Comparison of ENCODE assay signal across 8 cellular contexts in genomic region chr2:219205981-219206441, GRCh38. TPM values are rescaled to one million over a fixed set of nuclear protein-coding genes. Genes with fewer than 3 reads are reported as not detected.
DNase-seq lines count a peak whose midpoint lies in the region; ATAC-seq and TF ChIP-seq lines count a peak whose summit lies in the region.

No MANE protein-coding gene starts in this region.

- peaks cover 43% of the 10 kb centered on the region for H3K4me1 Mint-ChIP-seq in activated naive CD8-positive, alpha-beta T cell treated with anti-CD3 and anti-CD28 coated beads, Interleukin-2, amount 50 U/mL, for 24 hours

- H3K27me3 Mint-ChIP-seq in activated naive CD8-positive, alpha-beta T cell treated with anti-CD3 and anti-CD28 coated beads, Interleukin-2, amount 50 U/mL, for 24 hours = no peaks in the 10 kb centered on the region

- peak overlapping the region; percentile 50 to 61 for H3K4me3 ChIP-seq in left lung
- H3K4me3 ChIP-seq in transverse colon = peak overlapping the region; percentile 2 to 76 (median 71)

- peaks cover 14 to 35% of the 10 kb centered on the region in 2 donors for H3K4me1 ChIP-seq in left lung
- H3K4me1 ChIP-seq in transverse colon = peaks cover 7 to 21% (median 20%) of the 10 kb centered on the region in 4 donors

- peaks cover 0 to 4% of the 10 kb centered on the region in 2 donors for H3K9me3 ChIP-seq in left lung
- no peaks in the 10 kb centered on the region for H3K9me3 ChIP-seq in transverse colon

- peak overlapping the region; percentile 89 for H3K27ac Mint-ChIP-seq in activated naive CD8-positive, alpha-beta T cell treated with anti-CD3 and anti-CD28 coated beads, Interleukin-2, amount 50 U/mL, for 24 hours

- no peaks in the 10 kb centered on the region for H3K27me3 ChIP-seq in left lung
- no peaks in the 10 kb centered on the region for H3K27me3 ChIP-seq in transverse colon

- DNase-seq in activated naive CD8-positive, alpha-beta T cell treated with anti-CD3 and anti-CD28 coated beads, Interleukin-2, amount 50 U/mL, for 24 hours = no peak
- DNase-seq in left lung (no peak), transverse colon (no peak), NCI-H2227 (lab: John Stamatoyannopoulos, UW; ENCODE audit: unreplicated experiment) (no peak)
- no peak for DNase-seq in activated CD4-positive, alpha-beta T cell treated with anti-CD3 and anti-CD28 coated beads for 4 hours

- in situ Hi-C loops in transverse colon (cut with MboI; ENCODE audit: low pct_ligation_motif_present in 1 of 4, low pct_unique_long_range_greater_than_20kb in 1 of 4, low sequenced_read_pairs in 3 of 4) = loop anchor here in 1 of 4 donors (5.0 kb wide), 1 partner anchor 34 kb away; the partner anchor contains the start of gene SLC23A3

- WGBS in transverse colon (ENCODE audit: low coverage in 1 of 2), 2 donors = 10 to 50% methylated on average over 1 to 10 of the region's 10 CpGs

- peak; percentile 36 for ATAC-seq in GM18511 (IDR thresholded peaks at IDR 0.05; ENCODE audit: unreplicated experiment)
- peak; percentile 33 for ATAC-seq in HG02938 (IDR thresholded peaks at IDR 0.05; ENCODE audit: unreplicated experiment)
- ATAC-seq in activated naive CD8-positive, alpha-beta T cell treated with anti-CD3 and anti-CD28 coated beads, Interleukin-2, amount 50 U/mL, for 24 hours = peak; percentile 16
- ATAC-seq in left lung = peak; percentile 20
- no peak for ATAC-seq in HG03565 (IDR thresholded peaks at IDR 0.05; ENCODE audit: unreplicated experiment)

- peaks cover 0 to 35% of the 10 kb centered on the region in 2 donors for H3K36me3 ChIP-seq in left lung
- H3K36me3 ChIP-seq in transverse colon = no peaks in the 10 kb centered on the region

- H3K9me3 Mint-ChIP-seq in activated naive CD8-positive, alpha-beta T cell treated with anti-CD3 and anti-CD28 coated beads, Interleukin-2, amount 50 U/mL, for 24 hours = peaks cover 5% of the 10 kb centered on the region

- TF ChIP-seq POLR2A in transverse colon (IDR thresholded peaks at IDR 0.05) = no peak

- H3K36me3 Mint-ChIP-seq in activated naive CD8-positive, alpha-beta T cell treated with anti-CD3 and anti-CD28 coated beads, Interleukin-2, amount 50 U/mL, for 24 hours (ENCODE audit: low read depth) = peaks cover 11% of the 10 kb centered on the region

- no peak for TF ChIP-seq EP300 in transverse colon (IDR thresholded peaks at IDR 0.05; ENCODE audit: low read depth)

- H3K27ac ChIP-seq in left lung (peak overlapping the region; percentile 94 to 95), transverse colon (peak overlapping the region; percentile 93 to 99 (median 96))

- intact Hi-C loops in left lung (cut with DNase I) = no loop called here
- intact Hi-C loops in transverse colon (cut with DNase I; ENCODE audit: low total_unique reads) = no loop called here

- peak overlapping the region; percentile 85 for H3K4me3 Mint-ChIP-seq in activated naive CD8-positive, alpha-beta T cell treated with anti-CD3 and anti-CD28 coated beads, Interleukin-2, amount 50 U/mL, for 24 hours

- no peak for TF ChIP-seq CTCF in left lung (IDR thresholded peaks at IDR 0.05)
- no peak for TF ChIP-seq CTCF in transverse colon (IDR thresholded peaks at IDR 0.05)

RNA-seq across cellular contexts. Expression of gene ZFAND2B, which starts 0.6 kb away (rescaled TPM):
- total RNA-seq in left lung = 10 to 100 TPM; 28.5 to 40.8 TPM
- total RNA-seq in transverse colon = 100 to 1,000 TPM in 3 of 4 donors, 10 to 100 TPM in 1; 90.2 to 156 (median 119) TPM

RNA-seq across cellular contexts. Expression of gene ABCB6, which starts 12.7 kb away (rescaled TPM):
- total RNA-seq in left lung (10 to 100 TPM; 24.3 to 45.3 TPM), transverse colon (10 to 100 TPM in 3 of 4 donors, 1 to 10 TPM in 1; 3.4 to 28.7 (median 20.4) TPM)

RNA-seq across cellular contexts. Expression of gene ATG9A, which starts 23.4 kb away (rescaled TPM):
- total RNA-seq in left lung (10 to 100 TPM; 53.6 to 58.9 TPM), transverse colon (100 to 1,000 TPM in 1 of 4 donors, 10 to 100 TPM in 3; 73.2 to 243 (median 82.7) TPM)

RNA-seq across cellular contexts. Expression of gene ANKZF1, which starts 23.6 kb away (rescaled TPM):
- total RNA-seq in left lung = 10 to 100 TPM; 34.5 to 36.5 TPM
- total RNA-seq in transverse colon = 100 to 1,000 TPM in 2 of 4 donors, 10 to 100 TPM in 2; 64.3 to 318 (median 114) TPM

RNA-seq across cellular contexts. Expression of gene RETREG2, which starts 27.9 kb away (rescaled TPM):
- total RNA-seq in left lung = 10 to 100 TPM; 84.6 to 85.4 TPM
- 100 to 1,000 TPM in 2 of 4 donors, 10 to 100 TPM in 2; 37.8 to 226 (median 102) TPM for total RNA-seq in transverse colon
